ENCODE assay signal across 10 cellular contexts in the genomic region with DNA sequence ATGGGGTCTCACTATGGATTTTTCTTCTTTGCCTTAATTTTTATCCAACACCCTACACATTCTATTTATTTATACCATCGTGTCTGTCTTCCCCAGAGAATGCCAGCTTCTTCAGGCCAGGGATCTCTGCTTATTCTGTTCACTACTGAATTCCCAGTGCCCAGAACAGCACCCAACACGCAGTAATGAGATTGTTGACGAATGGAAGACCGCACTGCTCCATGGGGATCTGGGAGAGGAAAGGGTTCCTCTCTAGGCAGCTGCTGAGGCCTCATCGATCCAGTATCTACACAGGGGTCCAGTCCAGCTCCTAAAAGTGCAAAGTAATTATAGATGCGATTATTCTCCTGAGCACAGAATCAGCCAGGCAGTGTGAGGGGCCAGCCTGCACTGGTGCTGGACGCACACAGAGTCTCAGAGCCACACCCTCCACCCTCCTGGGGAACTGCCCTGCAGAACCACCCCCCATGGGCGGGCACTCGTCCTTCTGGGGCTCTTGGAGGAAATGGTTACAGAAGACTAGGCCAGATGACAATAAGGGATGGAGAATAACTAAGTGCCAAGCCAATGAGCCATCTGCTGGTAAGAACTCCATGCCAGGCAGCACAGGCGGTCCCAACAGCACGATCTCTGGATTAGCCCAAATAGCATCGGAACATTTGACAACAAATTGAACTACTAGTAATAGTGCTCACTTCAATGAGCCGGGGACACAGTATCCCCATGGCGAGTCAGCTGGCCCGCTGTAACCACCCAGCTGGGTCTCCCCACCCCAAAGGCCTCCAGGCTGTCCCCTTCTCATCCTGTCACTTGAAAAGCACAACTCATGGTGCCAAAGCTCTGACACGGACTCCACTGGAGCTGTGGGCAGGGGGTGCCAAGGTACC. TPM values are rescaled to one million over a fixed set of nuclear protein-coding genes. Genes with fewer than 3 reads are reported as not detected.
DNase-seq lines count a peak whose midpoint lies in the region; ATAC-seq, FAIRE-seq and TF ChIP-seq lines count a peak whose summit lies in the region.
"Had no signal": no experiment of that assay in that cellular context is flagged by ENCODE, and none has a peak within 500 bp of the region (broad histone marks: within the 10 kb centered on the region; RNA-seq: fewer than 3 reads in every experiment).

No MANE protein-coding gene starts in this region.

- DNase-seq in CD4-positive, CD25-positive, alpha-beta regulatory T cell = no peak
- peak; percentile 46 for DNase-seq in H7
- DNase-seq in astrocyte (ENCODE audit: low read depth) = no peak
- peak; percentile 85 to 87 (median 85) for DNase-seq in mucosa of descending colon
- no peak for DNase-seq in AG08396 (ENCODE audit: low spot score)
- DNase-seq in NCI-H226 = no peak
- DNase-seq: activated CD4-positive, alpha-beta T cell treated with anti-CD3 and anti-CD28 coated beads, Interleukin-2, amount 50 U/mL, for 1 hour had no signal

- H3K27ac Mint-ChIP-seq in CD4-positive, CD25-positive, alpha-beta regulatory T cell = peak overlapping the region in 2 of 3 donors; percentile 23 to 27
- no peak overlapping the region for H3K27ac Mint-ChIP-seq in astrocyte (ENCODE audit: unreplicated experiment)

- H3K36me3 ChIP-seq in CD4-positive, CD25-positive, alpha-beta regulatory T cell (ENCODE audit: control insufficient read depth, insufficient read depth, low read length) = no peaks in the 10 kb centered on the region
- H3K36me3 ChIP-seq in H7 (replicated peaks; ENCODE audit: control insufficient read depth, insufficient read depth, low read length) (peaks cover 2% of the 10 kb centered on the region; the same call in 1 of the 2 replicates), astrocyte (ENCODE audit: insufficient read depth, low read length) (no peaks in the 10 kb centered on the region), mucosa of descending colon (ENCODE audit: low read depth) (no peaks in the 10 kb centered on the region)

- H3K36me3 Mint-ChIP-seq in CD4-positive, CD25-positive, alpha-beta regulatory T cell = peaks cover 4% of the 10 kb centered on the region
- H3K36me3 Mint-ChIP-seq in astrocyte (ENCODE audit: low read depth, unreplicated experiment) = peaks cover 3% of the 10 kb centered on the region

- no peaks in the 10 kb centered on the region for H3K9me3 ChIP-seq in CD4-positive, CD25-positive, alpha-beta regulatory T cell (ENCODE audit: control insufficient read depth in 2 of 2, low read length in 2 of 2)
- H3K9me3 ChIP-seq in astrocyte (ENCODE audit: insufficient read depth, low read depth, low read length) (no peaks in the 10 kb centered on the region), mucosa of descending colon (no peaks in the 10 kb centered on the region)

- ATAC-seq in CD4-positive, CD25-positive, alpha-beta regulatory T cell (ENCODE audit: low read depth in 2 of 2) = no peak
- peak; percentile 50 for ATAC-seq in mucosa of descending colon
- ATAC-seq in GM18868 (IDR thresholded peaks at IDR 0.05; ENCODE audit: unreplicated experiment) = no peak
- ATAC-seq in GM21737 (IDR thresholded peaks at IDR 0.05; ENCODE audit: unreplicated experiment) = no peak

- intact Hi-C loops in mucosa of descending colon (cut with DNase I, micrococcal nuclease) = loop anchor here in 1 of 2 donors (10.0 kb wide), 1 partner anchor 163 kb away; no protein-coding TSS in a partner anchor

- no peaks in the 10 kb centered on the region for H3K27me3 ChIP-seq in CD4-positive, CD25-positive, alpha-beta regulatory T cell (ENCODE audit: control insufficient read depth, insufficient read depth, low read length)
- no peaks in the 10 kb centered on the region for H3K27me3 ChIP-seq in H7 (ENCODE audit: control insufficient read depth, insufficient read depth, low read length)
- H3K27me3 ChIP-seq in astrocyte (ENCODE audit: insufficient read depth, low read length) = peaks cover 35% of the 10 kb centered on the region

- H3K4me3 Mint-ChIP-seq in CD4-positive, CD25-positive, alpha-beta regulatory T cell = peak overlapping the region; percentile 30 to 90 (median 60)
- peak overlapping the region; percentile 17 for H3K4me3 Mint-ChIP-seq in astrocyte (ENCODE audit: unreplicated experiment)

- no peak for FAIRE-seq in astrocyte (lab: Jason Lieb, UNC)
- FAIRE-seq: frontal cortex had no signal

- H3K4me1 ChIP-seq in CD4-positive, CD25-positive, alpha-beta regulatory T cell (ENCODE audit: control insufficient read depth, insufficient read depth, low read length, poor library complexity, severe bottlenecking) = peaks cover 10% of the 10 kb centered on the region
- H3K4me1 ChIP-seq in astrocyte (ENCODE audit: insufficient read depth, low read length) = no peaks in the 10 kb centered on the region
- H3K4me1 ChIP-seq in mucosa of descending colon (ENCODE audit: low read depth) = peaks cover 27% of the 10 kb centered on the region

- no peaks in the 10 kb centered on the region for H3K9me3 Mint-ChIP-seq in CD4-positive, CD25-positive, alpha-beta regulatory T cell
- peaks cover 6% of the 10 kb centered on the region for H3K9me3 Mint-ChIP-seq in astrocyte (ENCODE audit: unreplicated experiment)

- TF ChIP-seq CTCF in astrocyte (IDR thresholded peaks at IDR 0.05; ENCODE audit: insufficient read depth, low read depth, low read length) = no peak
- no peak for TF ChIP-seq CTCF in mucosa of descending colon (IDR thresholded peaks at IDR 0.05)

- H3K27ac ChIP-seq in CD4-positive, CD25-positive, alpha-beta regulatory T cell (ENCODE audit: insufficient read depth, low read length, poor library complexity, severe bottlenecking) = no peak overlapping the region
- no peak overlapping the region for H3K27ac ChIP-seq in astrocyte (ENCODE audit: low read depth, low read length)

- H3K4me1 Mint-ChIP-seq in CD4-positive, CD25-positive, alpha-beta regulatory T cell = peaks cover 0 to 25% (median 5%) of the 10 kb centered on the region in 4 donors
- H3K4me1 Mint-ChIP-seq in astrocyte (ENCODE audit: low read depth, unreplicated experiment) = peaks cover 5% of the 10 kb centered on the region

- H3K4me3 ChIP-seq in CD4-positive, CD25-positive, alpha-beta regulatory T cell (ENCODE audit: low read depth, low read length) = no peak overlapping the region
- H3K4me3 ChIP-seq in H7 (ENCODE audit: insufficient read depth, low read depth, low read length) = no peak overlapping the region
- H3K4me3 ChIP-seq in astrocyte (ENCODE audit: insufficient read depth, low read depth, low read length) = no peak overlapping the region
- H3K4me3 ChIP-seq in mucosa of descending colon = no peak overlapping the region

- no peak overlapping the region for H2AFZ ChIP-seq in astrocyte (ENCODE audit: low read depth, low read length)

- H3K27me3 Mint-ChIP-seq in CD4-positive, CD25-positive, alpha-beta regulatory T cell = peaks cover 27% of the 10 kb centered on the region
- peaks cover 44% of the 10 kb centered on the region for H3K27me3 Mint-ChIP-seq in astrocyte (ENCODE audit: low read depth, unreplicated experiment)

- H3K79me2 ChIP-seq in astrocyte (ENCODE audit: insufficient read depth, low read length) = no peaks in the 10 kb centered on the region

- no peak overlapping the region for H3K9ac ChIP-seq in astrocyte (ENCODE audit: low read length)

- peaks cover 22% of the 10 kb centered on the region for H4K20me1 ChIP-seq in astrocyte (ENCODE audit: insufficient read depth, low read length)

- no peak overlapping the region for H3K4me2 ChIP-seq in astrocyte (ENCODE audit: low read length)

RNA-seq across cellular contexts. Expression of gene PDE9A, which starts 1.7 kb away (rescaled TPM):
- total RNA-seq in CD4-positive, CD25-positive, alpha-beta regulatory T cell = 7.3 TPM
- 1 to 10 TPM; 1.4 to 3.5 (median 2.3) TPM for polyA plus RNA-seq in CD4-positive, CD25-positive, alpha-beta regulatory T cell
- 24.2 and 37.9 TPM in 2 replicates for total RNA-seq in H7 (2014; rRNA removed; shearing (Covaris generic))
- total RNA-seq in astrocyte (6.2 and 7.8 TPM in 2 replicates), mucosa of descending colon (100 to 1,000 TPM in 2 of 3 donors, 10 to 100 TPM in 1; 98.4 to 200 (median 167) TPM)

Comparison
In these comparisons a context has a peak if more than half of its experiments do, and no peak if none do; other contexts are left out.
1. DNase-seq: peak in H7 (single experiment) and mucosa of descending colon (3 of 3); none in CD4-positive, CD25-positive, alpha-beta regulatory T cell (0 of 3), astrocyte (single experiment), AG08396 (single experiment) and NCI-H226 (single experiment).